ENCODE assay signal across 13 cellular contexts in the genomic region with DNA sequence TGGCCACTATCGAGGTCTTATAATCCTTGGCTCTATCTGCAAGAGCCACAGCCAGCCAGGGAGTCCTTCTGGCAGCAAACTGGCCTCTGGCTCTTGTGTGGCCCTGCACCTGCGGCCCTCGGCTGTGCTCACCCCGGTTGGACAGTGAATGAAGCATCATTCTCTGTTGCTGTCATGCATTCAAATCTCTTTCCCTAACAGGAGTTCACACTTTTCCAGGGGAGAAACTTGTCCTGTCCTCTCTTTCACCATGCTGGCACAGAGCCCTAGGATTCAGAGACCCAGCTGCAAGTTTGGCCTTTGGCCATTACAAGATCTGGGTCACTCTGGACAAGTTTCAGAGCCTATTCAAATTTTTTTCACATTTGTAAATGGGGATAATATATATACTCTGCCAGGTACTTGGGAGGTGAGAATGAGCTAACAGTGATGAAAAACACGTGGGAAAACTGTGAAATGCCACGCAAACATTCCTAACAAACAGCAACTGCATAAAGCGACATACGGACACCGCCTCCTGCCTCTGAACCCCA. TPM values are rescaled to one million over a fixed set of nuclear protein-coding genes. Genes with fewer than 3 reads are reported as not detected.
DNase-seq lines count a peak whose midpoint lies in the region; ATAC-seq, FAIRE-seq and TF ChIP-seq lines count a peak whose summit lies in the region.
"Had no signal": no experiment of that assay in that cellular context is flagged by ENCODE, and none has a peak within 500 bp of the region (broad histone marks: within the 10 kb centered on the region; RNA-seq: fewer than 3 reads in every experiment).

No MANE protein-coding gene starts in this region.

- H3K9ac ChIP-seq in liver (ENCODE audit: low read depth in 1 of 2, low read length in 2 of 2) = no peak overlapping the region
- H3K9ac ChIP-seq in HepG2 (ENCODE audit: insufficient read depth, low read depth, low read length) = no peak overlapping the region

- TF ChIP-seq CTCF in liver (IDR thresholded peaks at IDR 0.05; ENCODE audit: low read depth, low read length, missing input control) (no peak), HepG2 (CRISPR knock-in tag; IDR thresholded peaks at IDR 0.05) (no peak), fibroblast of pulmonary artery (IDR thresholded peaks at IDR 0.05; ENCODE audit: low read length, missing control alignments) (no peak), osteoblast (IDR thresholded peaks at IDR 0.05; ENCODE audit: extremely low read depth, low read depth, low read length) (no peak)

- intact Hi-C loops in HepG2 (cut with micrococcal nuclease; ENCODE audit: unreplicated experiment) = no loop called here

- BruUV-seq in HepG2 (replicated peaks; lab: Mats Ljungman, UMichigan) = no TSS peak

- in situ Hi-C loops in HepG2 (cut with HindIII; ENCODE audit: extremely low pct_ligation_motif_present, low pct_unique_long_range_greater_than_20kb) = no loop called here

- CTCF ChIA-PET in HepG2 (lab: Yijun Ruan, JAX; ENCODE audit: low intra/inter-chr PET ratio, low total read pairs) = no interaction called here

- no peak for TF ChIP-seq POLR2A in HepG2 (IDR thresholded peaks at IDR 0.05; ENCODE audit: insufficient read depth in 1 of 2, low read depth in 2 of 2, low read length in 2 of 2)

- no peak for FAIRE-seq in HepG2 (lab: Jason Lieb, UNC)

- H3K79me2 ChIP-seq in HepG2 (ENCODE audit: insufficient read depth, low read length) (no peaks in the 10 kb centered on the region), osteoblast (ENCODE audit: insufficient read depth, low read length) (peaks cover 34% of the 10 kb centered on the region)

- no peak for ATAC-seq in HepG2
- ATAC-seq in HG02763 (IDR thresholded peaks at IDR 0.05; ENCODE audit: unreplicated experiment) = no peak
- no peak for ATAC-seq in GM19452 (IDR thresholded peaks at IDR 0.05; ENCODE audit: unreplicated experiment)

- TF ChIP-seq RAD21 in liver (IDR thresholded peaks at IDR 0.05) (no peak), HepG2 (CRISPR knock-in tag; IDR thresholded peaks at IDR 0.05) (no peak)

- H3K9me3 ChIP-seq in liver (ENCODE audit: control insufficient read depth in 4 of 4, low read length in 3 of 4) (no peaks in the 10 kb centered on the region), HepG2 (ENCODE audit: low read length) (no peaks in the 10 kb centered on the region), osteoblast (ENCODE audit: low read depth, low read length) (no peaks in the 10 kb centered on the region)

- peaks cover 0 to 16% (median 8%) of the 10 kb centered on the region in 4 donors for H3K4me1 ChIP-seq in liver (ENCODE audit: control insufficient read depth in 4 of 4, insufficient read depth in 4 of 4, low read length in 3 of 4)
- peaks cover 14% of the 10 kb centered on the region for H3K4me1 ChIP-seq in HepG2 (ENCODE audit: insufficient read depth, low read length)
- peaks cover 38% of the 10 kb centered on the region for H3K4me1 ChIP-seq in osteoblast (ENCODE audit: insufficient read depth, low read length)

- DNase-seq in HepG2 (ENCODE audit: low spot score) = no peak
- DNase-seq in fibroblast of pulmonary artery (ENCODE audit: low read depth) = peak; percentile 63
- DNase-seq in osteoblast (ENCODE audit: insufficient read length, low spot score, missing footprints) = peak; percentile 85
- no peak for DNase-seq in T-helper 2 cell
- DNase-seq in ecto neural progenitor cell (ENCODE audit: low spot score) = no peak
- DNase-seq: activated gamma-delta T cell, erythroblast, NCI-H1048, nephron progenitor cell had no signal

- no peak overlapping the region for H3K4me3 ChIP-seq in liver (ENCODE audit: low read depth in 1 of 3, low read length in 3 of 3)
- no peak overlapping the region for H3K4me3 ChIP-seq in HepG2 (replicated peaks in 1 of 3; ENCODE audit: insufficient read depth in 1 of 3, low read depth in 2 of 3, low read length in 3 of 3)
- no peak overlapping the region for H3K4me3 ChIP-seq in fibroblast of pulmonary artery (replicated peaks; ENCODE audit: low read depth, low read length)
- no peak overlapping the region for H3K4me3 ChIP-seq in osteoblast (ENCODE audit: insufficient read depth, low read length)

- TF ChIP-seq EP300 in HepG2 (IDR thresholded peaks at IDR 0.05; ENCODE audit: low read depth in 2 of 2, low read length in 2 of 2) (no peak), HepG2 (CRISPR knock-in tag; IDR thresholded peaks at IDR 0.05; ENCODE audit: borderline replicate concordance) (no peak)

- H4K20me1 ChIP-seq in HepG2 (ENCODE audit: insufficient read depth, low read length) (no peaks in the 10 kb centered on the region), osteoblast (ENCODE audit: insufficient read depth, low read length) (no peaks in the 10 kb centered on the region)

- WGBS in liver = 82% methylated on average over 9 of the region's 9 CpGs
- 95% methylated on average over 9 of the region's 9 CpGs for WGBS in HepG2 (ENCODE audit: low lambda C conversion rate)

- peaks cover 0 to 7% (median 0%) of the 10 kb centered on the region in 4 donors for H3K36me3 ChIP-seq in liver (ENCODE audit: control insufficient read depth in 4 of 4, insufficient read depth in 3 of 4, low read depth in 1 of 4, low read length in 3 of 4)
- H3K36me3 ChIP-seq in HepG2 (replicated peaks in 1 of 2; ENCODE audit: control insufficient read depth in 1 of 2, insufficient read depth in 2 of 2, low read length in 2 of 2) = peaks cover 7 to 29% of the 10 kb centered on the region in 2 experiments
- peaks cover 39% of the 10 kb centered on the region for H3K36me3 ChIP-seq in osteoblast (ENCODE audit: insufficient read depth, low read length)

- H2AFZ ChIP-seq in HepG2 (ENCODE audit: low read length) = no peak overlapping the region
- no peak overlapping the region for H2AFZ ChIP-seq in osteoblast (ENCODE audit: low read length)

- H3K27me3 ChIP-seq in liver (ENCODE audit: control insufficient read depth in 4 of 4, insufficient read depth in 4 of 4, low read length in 3 of 4) (no peaks in the 10 kb centered on the region), HepG2 (ENCODE audit: control insufficient read depth in 1 of 2, insufficient read depth in 2 of 2, low read length in 2 of 2) (no peaks in the 10 kb centered on the region), osteoblast (ENCODE audit: insufficient read depth, low read length) (no peaks in the 10 kb centered on the region)

- H3K4me2 ChIP-seq in HepG2 (ENCODE audit: low read depth, low read length) (no peak overlapping the region), osteoblast (ENCODE audit: insufficient read depth, low read length) (peak overlapping the region; percentile 68)

- POLR2A ChIA-PET in HepG2 (lab: Yijun Ruan, JAX) = no interaction called here

- H3K27ac ChIP-seq in liver (ENCODE audit: low read depth in 1 of 2, low read length in 2 of 2) (peak overlapping the region; percentile 39 to 59), HepG2 (ENCODE audit: extremely low read length, insufficient read depth, low read length) (no peak overlapping the region), osteoblast (ENCODE audit: low read depth, low read length) (peak overlapping the region; percentile 95)
- H3K27ac ChIP-seq: VCaP had no signal

RNA-seq across cellular contexts. Expression of gene TMEM184B, which starts 34.2 kb away (rescaled TPM):
- total RNA-seq in liver (10 to 100 TPM in 1 of 2 donors, 1 to 10 TPM in 1; 9.1 to 12.6 TPM), HepG2 (2016; rRNA removed; fragmentation: Illumina TruSeq; extraction: Trizol) (11.8 and 15.9 TPM in 2 replicates), osteoblast (29.8 and 30.0 TPM in 2 replicates)
- polyA plus RNA-seq in liver (10 to 100 TPM in 1 of 2 donors, 1 to 10 TPM in 1; 7.5 to 10.8 TPM), HepG2 (2011; rRNA removed) (16.0 and 16.4 TPM in 2 replicates)
- 12.8 and 13.5 TPM in 2 replicates for total RNA-seq in HepG2 (2016; cell fraction: cytosol; rRNA removed; fragmentation: Illumina TruSeq; extraction: Trizol; ENCODE audit: low read depth)
- total RNA-seq in HepG2 (2016; cell fraction: insoluble cytoplasmic fraction; rRNA removed; fragmentation: Illumina TruSeq; extraction: Trizol) = 10.2 and 15.3 TPM in 2 replicates
- 32.8 and 33.3 TPM in 2 replicates for total RNA-seq in HepG2 (2016; cell fraction: membrane; rRNA removed; fragmentation: Illumina TruSeq; extraction: Trizol)
- 12.9 and 16.5 TPM in 2 replicates for total RNA-seq in HepG2 (2016; cell fraction: nucleus; rRNA removed; fragmentation: Illumina TruSeq; extraction: Trizol)
- polyA plus RNA-seq in HepG2 (2011; cell fraction: cytosol; rRNA removed) = 13.7 and 14.0 TPM in 2 replicates
- polyA plus RNA-seq in HepG2 (2011; cell fraction: nucleus; rRNA removed) = 33.2 and 36.0 TPM in 2 replicates
- 18.5 and 26.5 TPM in 2 replicates for polyA plus RNA-seq in HepG2 (2012)
- 13.7 and 14.5 TPM in 2 replicates for polyA plus RNA-seq in HepG2 (2016; cell fraction: cytosol; fragmentation: Illumina TruSeq; extraction: Trizol; ENCODE audit: low read depth)
- polyA plus RNA-seq in HepG2 (2016; cell fraction: insoluble cytoplasmic fraction; fragmentation: Illumina TruSeq; extraction: Trizol; ENCODE audit: low read depth) = 14.5 and 19.7 TPM in 2 replicates
- 34.1 and 39.3 TPM in 2 replicates for polyA plus RNA-seq in HepG2 (2016; cell fraction: membrane; fragmentation: Illumina TruSeq; extraction: Trizol; ENCODE audit: low read depth)
- 38.4 and 41.0 TPM in 2 replicates for polyA plus RNA-seq in HepG2 (2016; cell fraction: nucleus; fragmentation: Illumina TruSeq; extraction: Trizol; ENCODE audit: insufficient read depth, low read depth)
- polyA minus RNA-seq in HepG2 (2011; rRNA and poly(A)+ RNA removed; ENCODE audit: low replicate concordance) = 21.0 and 37.7 TPM in 2 replicates
- polyA minus RNA-seq in HepG2 (2011; cell fraction: cytosol; rRNA and poly(A)+ RNA removed) = 18.8 and 20.9 TPM in 2 replicates
- 8.7 and 10.9 TPM in 2 replicates for polyA minus RNA-seq in HepG2 (2011; cell fraction: nucleus; rRNA and poly(A)+ RNA removed)

RNA-seq across cellular contexts. Expression of gene MAFF, which starts 36.8 kb away (rescaled TPM):
- total RNA-seq in liver = 1 to 10 TPM; 1.7 to 3.3 TPM
- polyA plus RNA-seq in liver = 1 to 10 TPM; 1.4 to 2.2 TPM
- 3.1 and 5.4 TPM in 2 replicates for total RNA-seq in HepG2 (2016; rRNA removed; fragmentation: Illumina TruSeq; extraction: Trizol)
- total RNA-seq in HepG2 (2016; cell fraction: cytosol; rRNA removed; fragmentation: Illumina TruSeq; extraction: Trizol; ENCODE audit: low read depth) = 1.1 and 1.3 TPM in 2 replicates
- total RNA-seq in HepG2 (2016; cell fraction: insoluble cytoplasmic fraction; rRNA removed; fragmentation: Illumina TruSeq; extraction: Trizol) = 3.7 and 5.5 TPM in 2 replicates
- 2.3 and 2.5 TPM in 2 replicates for total RNA-seq in HepG2 (2016; cell fraction: membrane; rRNA removed; fragmentation: Illumina TruSeq; extraction: Trizol)
- 4.4 and 6.4 TPM in 2 replicates for total RNA-seq in HepG2 (2016; cell fraction: nucleus; rRNA removed; fragmentation: Illumina TruSeq; extraction: Trizol)
- 14.3 and 17.1 TPM in 2 replicates for polyA plus RNA-seq in HepG2 (2011; rRNA removed)
- 15.6 and 18.3 TPM in 2 replicates for polyA plus RNA-seq in HepG2 (2011; cell fraction: cytosol; rRNA removed)
- 15.7 and 16.6 TPM in 2 replicates for polyA plus RNA-seq in HepG2 (2011; cell fraction: nucleus; rRNA removed)
- polyA plus RNA-seq in HepG2 (2012) = 12.4 and 26.2 TPM in 2 replicates
- 0.70 and 0.71 TPM in 2 replicates for polyA plus RNA-seq in HepG2 (2016; cell fraction: cytosol; fragmentation: Illumina TruSeq; extraction: Trizol; ENCODE audit: low read depth)
- polyA plus RNA-seq in HepG2 (2016; cell fraction: insoluble cytoplasmic fraction; fragmentation: Illumina TruSeq; extraction: Trizol; ENCODE audit: low read depth) = 3.5 and 3.7 TPM in 2 replicates
- 1.2 and 1.9 TPM in 2 replicates for polyA plus RNA-seq in HepG2 (2016; cell fraction: membrane; fragmentation: Illumina TruSeq; extraction: Trizol; ENCODE audit: low read depth)
- 7.1 and 7.9 TPM in 2 replicates for polyA plus RNA-seq in HepG2 (2016; cell fraction: nucleus; fragmentation: Illumina TruSeq; extraction: Trizol; ENCODE audit: insufficient read depth, low read depth)
- 2.5 and 12.3 TPM in 2 replicates for polyA minus RNA-seq in HepG2 (2011; rRNA and poly(A)+ RNA removed; ENCODE audit: low replicate concordance)
- polyA minus RNA-seq in HepG2 (2011; cell fraction: cytosol; rRNA and poly(A)+ RNA removed) = 11.3 and 12.8 TPM in 2 replicates
- polyA minus RNA-seq in HepG2 (2011; cell fraction: nucleus; rRNA and poly(A)+ RNA removed) = 7.3 and 8.1 TPM in 2 replicates
- 16.5 and 22.4 TPM in 2 replicates for total RNA-seq in osteoblast

RNA-seq across cellular contexts. Expression of gene PLA2G6, which starts 57.0 kb away (rescaled TPM):
- total RNA-seq in liver (1 to 10 TPM; 7.3 to 9.0 TPM), HepG2 (2016; rRNA removed; fragmentation: Illumina TruSeq; extraction: Trizol) (1.8 and 4.8 TPM in 2 replicates), osteoblast (12.3 and 17.7 TPM in 2 replicates)
- polyA plus RNA-seq in liver (1 to 10 TPM; 5.7 to 7.2 TPM), HepG2 (2011; rRNA removed) (11.5 and 12.3 TPM in 2 replicates)
- total RNA-seq in HepG2 (2016; cell fraction: cytosol; rRNA removed; fragmentation: Illumina TruSeq; extraction: Trizol; ENCODE audit: low read depth) = 0.61 and 0.71 TPM in 2 replicates
- total RNA-seq in HepG2 (2016; cell fraction: insoluble cytoplasmic fraction; rRNA removed; fragmentation: Illumina TruSeq; extraction: Trizol) = 1.9 and 5.2 TPM in 2 replicates
- 1.3 TPM in 2 replicates for total RNA-seq in HepG2 (2016; cell fraction: membrane; rRNA removed; fragmentation: Illumina TruSeq; extraction: Trizol)
- total RNA-seq in HepG2 (2016; cell fraction: nucleus; rRNA removed; fragmentation: Illumina TruSeq; extraction: Trizol) = 8.4 and 11.2 TPM in 2 replicates
- polyA plus RNA-seq in HepG2 (2011; cell fraction: cytosol; rRNA removed) = 2.7 and 3.9 TPM in 2 replicates
- 73.3 and 101 TPM in 2 replicates for polyA plus RNA-seq in HepG2 (2011; cell fraction: nucleus; rRNA removed)
- 6.5 and 7.3 TPM in 2 replicates for polyA plus RNA-seq in HepG2 (2012)
- 0.44 and 0.53 TPM in 2 replicates for polyA plus RNA-seq in HepG2 (2016; cell fraction: cytosol; fragmentation: Illumina TruSeq; extraction: Trizol; ENCODE audit: low read depth)
- 0.96 and 1.7 TPM in 2 replicates for polyA plus RNA-seq in HepG2 (2016; cell fraction: insoluble cytoplasmic fraction; fragmentation: Illumina TruSeq; extraction: Trizol; ENCODE audit: low read depth)
- 0.88 and 1.6 TPM in 2 replicates for polyA plus RNA-seq in HepG2 (2016; cell fraction: membrane; fragmentation: Illumina TruSeq; extraction: Trizol; ENCODE audit: low read depth)
- polyA plus RNA-seq in HepG2 (2016; cell fraction: nucleus; fragmentation: Illumina TruSeq; extraction: Trizol; ENCODE audit: insufficient read depth, low read depth) = 22.2 and 23.2 TPM in 2 replicates
- 27.4 and 36.9 TPM in 2 replicates for polyA minus RNA-seq in HepG2 (2011; rRNA and poly(A)+ RNA removed; ENCODE audit: low replicate concordance)
- polyA minus RNA-seq in HepG2 (2011; cell fraction: cytosol; rRNA and poly(A)+ RNA removed) = 2.6 and 3.8 TPM in 2 replicates
- 21.3 and 31.8 TPM in 2 replicates for polyA minus RNA-seq in HepG2 (2011; cell fraction: nucleus; rRNA and poly(A)+ RNA removed)

Comparison
In these comparisons a context has a peak if more than half of its experiments do, and no peak if none do; other contexts are left out.
1. DNase-seq: peak in fibroblast of pulmonary artery (single experiment) and osteoblast (single experiment); none in HepG2 (single experiment), T-helper 2 cell (0 of 5) and ecto neural progenitor cell (single experiment).